11 cellular contexts compared by ENCODE assay signal in the genomic region with DNA sequence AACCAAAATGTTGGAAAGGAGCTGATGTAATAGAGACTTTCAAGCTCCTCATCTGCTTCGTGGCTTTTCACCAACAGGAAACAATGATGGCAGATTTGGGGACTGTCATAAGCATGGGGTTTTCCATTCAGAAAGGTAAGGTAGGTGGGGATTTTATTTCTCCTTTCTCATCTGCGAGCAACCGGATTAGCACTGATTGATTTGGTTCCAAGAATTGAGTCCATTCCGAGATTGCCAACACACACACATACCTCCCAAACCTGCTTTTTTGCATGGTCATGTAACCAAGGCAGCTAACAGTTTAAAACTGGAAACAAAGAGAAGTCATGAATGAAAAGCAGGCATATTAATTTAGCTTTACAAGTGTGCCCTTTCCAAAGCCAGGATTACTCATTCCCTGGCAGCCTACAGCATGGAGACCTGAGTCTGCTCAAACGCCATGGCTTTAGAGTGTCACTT.
A peak's percentile ranks its signal among the peaks of the same experiment; 100 is the strongest.
DNase-seq lines count a peak whose midpoint lies in the region; ATAC-seq, FAIRE-seq and TF ChIP-seq lines count a peak whose summit lies in the region.
"Had no signal": no experiment of that assay in that cellular context is flagged by ENCODE, and none has a peak within 500 bp of the region (broad histone marks: within the 10 kb centered on the region; RNA-seq: fewer than 3 reads in every experiment).

No MANE protein-coding gene starts in this region.

- no peak overlapping the region for H3K4me3 ChIP-seq in colonic mucosa
- no peak overlapping the region for H3K4me3 ChIP-seq in pancreas
- H3K4me3 ChIP-seq: dorsolateral prefrontal cortex had no signal

- H3K9me3 ChIP-seq in colonic mucosa (no peaks in the 10 kb centered on the region), pancreas (no peaks in the 10 kb centered on the region)

- intact Hi-C loops in colonic mucosa (cut with DNase I) (no loop called here), pancreas (cut with DNase I) (no loop called here)

- no peak overlapping the region for H3K9ac ChIP-seq in colonic mucosa (ENCODE audit: low read depth in 2 of 2, low read length in 2 of 2)

- peak; percentile 76 for DNase-seq in GM04503 (ENCODE audit: low read depth)
- no peak for DNase-seq in colonic mucosa
- DNase-seq in pancreas = peak in 3 of 6 donors; percentile 22 to 36 (median 26)
- no peak for DNase-seq in SKM-1 treated with dmso at 0.1 percent for 144 hours (lab: John Stamatoyannopoulos, UW; ENCODE audit: unreplicated experiment)
- no peak for DNase-seq in NCI-H82 treated with DMSO at 0.1 percent for 48 hours (lab: John Stamatoyannopoulos, UW; ENCODE audit: unreplicated experiment)
- DNase-seq in amygdala (lab: John Stamatoyannopoulos, UW) = no peak
- no peak for DNase-seq in NCI-H2227 treated with DMSO at 0.1 percent for 48 hours (lab: John Stamatoyannopoulos, UW)
- DNase-seq: DND-41, dorsolateral prefrontal cortex had no signal

- WGBS in pancreas, 2 donors = 20 to 24% methylated on average over 5 of the region's 5 CpGs

- peak overlapping the region; percentile 4 for H3K27ac ChIP-seq in colonic mucosa
- peak overlapping the region; percentile 70 to 82 (median 76) for H3K27ac ChIP-seq in pancreas
- H3K27ac ChIP-seq: dorsolateral prefrontal cortex had no signal

- FAIRE-seq in pancreas (lab: Jason Lieb, UNC) = no peak

- TF ChIP-seq CTCF in colonic mucosa (IDR thresholded peaks at IDR 0.05) (no peak), pancreas (IDR thresholded peaks at IDR 0.05) (no peak)

- H3K27me3 ChIP-seq in colonic mucosa = no peaks in the 10 kb centered on the region
- no peaks in the 10 kb centered on the region for H3K27me3 ChIP-seq in pancreas

- H3K36me3 ChIP-seq in colonic mucosa (no peaks in the 10 kb centered on the region), pancreas (no peaks in the 10 kb centered on the region)

- H3K4me1 ChIP-seq in colonic mucosa (peaks cover 9% of the 10 kb centered on the region), pancreas (peaks cover 8 to 23% (median 20%) of the 10 kb centered on the region in 3 donors)

- ATAC-seq in HG03378 (IDR thresholded peaks at IDR 0.05; ENCODE audit: unreplicated experiment) = peak; percentile 43
- ATAC-seq in pancreas = peak; percentile 69 to 74 (median 70)
- ATAC-seq: stimulated activated effector memory CD8-positive, alpha-beta T cell treated with anti-CD3 and anti-CD28 coated beads, Interleukin-12 subunit alpha, Interleukin-12 subunit beta, amount 100 ng/mL, for 72 hours had no signal
